In genomic region chr9:121598167-121599000, GRCh38 we compare ENCODE assay signal across 8 cellular contexts. TPM values are rescaled to one million over a fixed set of nuclear protein-coding genes. Genes with fewer than 3 reads are reported as not detected.
DNase-seq lines count a peak whose midpoint lies in the region; ATAC-seq and TF ChIP-seq lines count a peak whose summit lies in the region.

No MANE protein-coding gene starts in this region.

- peaks cover 3% of the 10 kb centered on the region for H3K27me3 Mint-ChIP-seq in chondrocyte (ENCODE audit: low read depth)

- H3K27ac Mint-ChIP-seq in chondrocyte (ENCODE audit: unreplicated experiment) = peak overlapping the region; percentile 70

- H3K27ac ChIP-seq in HUES6 (ENCODE audit: low read depth, low read length) = peak overlapping the region; percentile 51; the same call in 1 of the 2 replicates

- ATAC-seq in GM21723 (IDR thresholded peaks at IDR 0.05; ENCODE audit: unreplicated experiment) (no peak), GM19452 (IDR thresholded peaks at IDR 0.05; ENCODE audit: unreplicated experiment) (no peak)

- DNase-seq in chondrocyte (ENCODE audit: low spot score) (no peak), kidney glomerular epithelial cell (lab: John Stamatoyannopoulos, UW) (peak; percentile 51), stromal cell of bone marrow (ENCODE audit: low read depth) (peak; percentile 20), NK-92 (lab: John Stamatoyannopoulos, UW; ENCODE audit: unreplicated experiment) (no peak)
- no peak for DNase-seq in activated CD8-positive, alpha-beta memory T cell treated with anti-CD3 and anti-CD28 coated beads, Interleukin-2, amount 50 U/mL, for 4 hours

- H3K27me3 ChIP-seq in HUES6 (ENCODE audit: control insufficient read depth, insufficient read depth, low read length) = peaks cover 26% of the 10 kb centered on the region

- no peaks in the 10 kb centered on the region for H3K36me3 ChIP-seq in HUES6 (ENCODE audit: control insufficient read depth, insufficient read depth, low read length)

- peak overlapping the region; percentile 72 for H3K9ac ChIP-seq in HUES6 (ENCODE audit: low read length)

- peak; percentile 68 for TF ChIP-seq CTCF in chondrocyte (IDR thresholded peaks at IDR 0.05)

- H3K36me3 Mint-ChIP-seq in chondrocyte (ENCODE audit: low read depth) = no peaks in the 10 kb centered on the region

- peaks cover 22% of the 10 kb centered on the region for H3K4me1 Mint-ChIP-seq in chondrocyte (ENCODE audit: low read depth)

- peaks cover 7% of the 10 kb centered on the region; the same call in 1 of the 2 replicates for H3K9me3 ChIP-seq in HUES6 (ENCODE audit: control insufficient read depth, insufficient read depth, low read depth, low read length)

- H3K4me1 ChIP-seq in HUES6 (ENCODE audit: control insufficient read depth, insufficient read depth, low read length) = peaks cover 15% of the 10 kb centered on the region

- H3K9me3 Mint-ChIP-seq in chondrocyte (ENCODE audit: low read depth) = peaks cover 6% of the 10 kb centered on the region

- peak overlapping the region; percentile 70 for H3K4me3 Mint-ChIP-seq in chondrocyte (ENCODE audit: unreplicated experiment)

- peak overlapping the region; percentile 89 for H3K4me3 ChIP-seq in HUES6 (ENCODE audit: low read depth, low read length)

RNA-seq across cellular contexts. Expression of gene DAB2IP, which starts 53.0 kb away (rescaled TPM):
- total RNA-seq in chondrocyte = 36.6 to 66.7 TPM (median 58.5 TPM) in 3 replicates

Comparison
In these comparisons a context has a peak if more than half of its experiments do, and no peak if none do; other contexts are left out.
1. DNase-seq: peak in kidney glomerular epithelial cell (single experiment) and stromal cell of bone marrow (single experiment); none in chondrocyte (single experiment), activated CD8-positive, alpha-beta memory T cell treated with anti-CD3 and anti-CD28 coated beads, Interleukin-2, amount 50 U/mL, for 4 hours (single experiment) and NK-92 (single experiment).